Comparison of ENCODE assay signal across 21 cellular contexts in the genomic region with DNA sequence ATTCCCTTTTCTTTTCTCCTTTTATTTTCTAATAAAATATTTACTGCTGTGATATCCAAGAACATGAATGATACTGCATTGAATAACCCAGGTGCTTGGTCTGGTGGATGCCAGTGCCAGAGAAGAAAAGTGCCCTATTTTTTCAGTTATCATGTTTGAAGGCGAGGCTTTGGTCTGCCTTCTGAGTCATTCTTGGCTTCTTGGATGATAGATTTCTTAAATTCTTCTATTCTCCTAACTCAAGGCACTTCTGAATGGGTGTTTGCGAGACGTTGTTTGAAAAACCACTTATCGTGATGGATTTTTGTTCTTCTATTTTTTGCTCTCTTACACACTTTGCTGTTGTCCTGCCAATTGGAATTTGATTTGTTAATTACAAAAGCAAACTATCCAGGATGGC.
DNase-seq lines count a peak whose midpoint lies in the region; ATAC-seq, FAIRE-seq and TF ChIP-seq lines count a peak whose summit lies in the region.
"Had no signal": no experiment of that assay in that cellular context is flagged by ENCODE, and none has a peak within 500 bp of the region (broad histone marks: within the 10 kb centered on the region; RNA-seq: fewer than 3 reads in every experiment).

No MANE protein-coding gene starts in this region.

- no peaks in the 10 kb centered on the region for H3K36me3 Mint-ChIP-seq in astrocyte (ENCODE audit: low read depth, unreplicated experiment)

- peak overlapping the region; percentile 39 for H3K18ac ChIP-seq in mesendoderm (ENCODE audit: low read length)

- no peak overlapping the region for H3K4ac ChIP-seq in mesendoderm (ENCODE audit: low read depth, low read length)

- no peak overlapping the region for H4K8ac ChIP-seq in mesendoderm (ENCODE audit: low read depth, low read length)

- in situ Hi-C loops in HAP-1 (cut with MboI; ENCODE audit: low sequenced_read_pairs) = loop anchor here (25.0 kb wide), 2 partner anchors 517 to 1167 kb away; a partner anchor contains a TSS

- H2AK5ac ChIP-seq in mesendoderm (ENCODE audit: low read length) = no peak overlapping the region

- WGBS in mesendoderm (ENCODE audit: extremely low coverage, insufficient coverage, low lambda C conversion rate) = no CpG with 5 or more reads among the region's 4 CpGs

- H3K36me3 ChIP-seq in astrocyte (ENCODE audit: insufficient read depth, low read length) (no peaks in the 10 kb centered on the region), mesendoderm (ENCODE audit: control insufficient read depth, insufficient read depth, low read length) (no peaks in the 10 kb centered on the region), HAP-1 (replicated peaks) (no peaks in the 10 kb centered on the region)
- H3K36me3 ChIP-seq: BLaER1, SJCRH30 had no signal

- no peak overlapping the region for H2AFZ ChIP-seq in astrocyte (ENCODE audit: low read depth, low read length)

- H3K9me3 ChIP-seq in astrocyte (ENCODE audit: insufficient read depth, low read depth, low read length) = no peaks in the 10 kb centered on the region
- no peaks in the 10 kb centered on the region for H3K9me3 ChIP-seq in HAP-1
- H3K9me3 ChIP-seq: BLaER1, MG63, SJCRH30 had no signal

- H2BK120ac ChIP-seq in mesendoderm (ENCODE audit: low read depth, low read length) = no peak overlapping the region

- no peak overlapping the region for H2BK5ac ChIP-seq in mesendoderm (ENCODE audit: low read length)

- H4K20me1 ChIP-seq in astrocyte (ENCODE audit: insufficient read depth, low read length) = peaks cover 65% of the 10 kb centered on the region

- H3K27ac ChIP-seq in astrocyte (ENCODE audit: low read depth, low read length) (no peak overlapping the region), mesendoderm (ENCODE audit: low read depth, low read length) (no peak overlapping the region)
- H3K27ac ChIP-seq: BLaER1, KMS-11, SJCRH30 had no signal

- no peak for ATAC-seq in HG02623 (IDR thresholded peaks at IDR 0.05; ENCODE audit: unreplicated experiment)
- ATAC-seq: HCT116, HepG2 had no signal

- no peak overlapping the region for H2BK15ac ChIP-seq in mesendoderm (replicated peaks; ENCODE audit: low read depth)

- FAIRE-seq in astrocyte (lab: Jason Lieb, UNC) = no peak
- FAIRE-seq: D721Med, HepG2 had no signal

- H3K27me3 Mint-ChIP-seq in astrocyte (ENCODE audit: low read depth, unreplicated experiment) = no peaks in the 10 kb centered on the region
- H3K27me3 Mint-ChIP-seq: CD8-positive, alpha-beta memory T cell had no signal

- no peak overlapping the region for H3K27ac Mint-ChIP-seq in astrocyte (ENCODE audit: unreplicated experiment)
- H3K27ac Mint-ChIP-seq: CD8-positive, alpha-beta memory T cell had no signal

- H3K4me3 ChIP-seq in astrocyte (ENCODE audit: insufficient read depth, low read depth, low read length) = no peak overlapping the region
- no peak overlapping the region for H3K4me3 ChIP-seq in mesendoderm (ENCODE audit: low read length)
- no peak overlapping the region for H3K4me3 ChIP-seq in HAP-1
- H3K4me3 ChIP-seq: BLaER1, MG63, SJCRH30 had no signal

- DNase-seq in LHCN-M2 (ENCODE audit: low read depth) (peak; percentile 32), astrocyte (ENCODE audit: low read depth) (peak; percentile 52), mesendoderm (no peak), NCI-H1417 (lab: John Stamatoyannopoulos, UW) (no peak), HuH-7.5 (ENCODE audit: low spot score) (no peak), HAP-1 (ENCODE audit: low spot score in 2 of 2) (no peak)
- DNase-seq: CD8-positive, alpha-beta memory T cell; DMS79; MG63; NCI-H1092; NCI-H1694; NCI-H345; NCI-H526 treated with DMSO at 0.1 percent for 48 hours; RPMI8226; SJCRH30 had no signal

- no peak overlapping the region for H4K5ac ChIP-seq in mesendoderm (ENCODE audit: low read length)

- H3K79me2 ChIP-seq in astrocyte (ENCODE audit: insufficient read depth, low read length) (peaks cover 31% of the 10 kb centered on the region), mesendoderm (ENCODE audit: control insufficient read depth, insufficient read depth, low read length) (no peaks in the 10 kb centered on the region)

- H3K4me3 Mint-ChIP-seq in astrocyte (ENCODE audit: unreplicated experiment) = no peak overlapping the region
- H3K4me3 Mint-ChIP-seq: CD8-positive, alpha-beta memory T cell had no signal

- H3K56ac ChIP-seq in mesendoderm (ENCODE audit: low read length) = no peak overlapping the region

- H3K23ac ChIP-seq in mesendoderm (ENCODE audit: low read length) = no peak overlapping the region

- peaks cover 8% of the 10 kb centered on the region for H3K27me3 ChIP-seq in astrocyte (ENCODE audit: insufficient read depth, low read length)
- H3K27me3 ChIP-seq in mesendoderm (ENCODE audit: insufficient read depth, low read length, poor library complexity) = no peaks in the 10 kb centered on the region
- H3K27me3 ChIP-seq in HAP-1 (ENCODE audit: low read depth) = no peaks in the 10 kb centered on the region
- H3K27me3 ChIP-seq: BLaER1, MG63, SJCRH30 had no signal

- H3K4me1 ChIP-seq in astrocyte (ENCODE audit: insufficient read depth, low read length) (peaks cover 54% of the 10 kb centered on the region), mesendoderm (ENCODE audit: control insufficient read depth, low read depth, low read length) (peaks cover 2% of the 10 kb centered on the region), HAP-1 (peaks cover 29% of the 10 kb centered on the region)

- TF ChIP-seq CTCF in astrocyte (IDR thresholded peaks at IDR 0.05; ENCODE audit: insufficient read depth, low read depth, low read length) = no peak

- H3K79me1 ChIP-seq in mesendoderm (ENCODE audit: low read length) = peaks cover 3% of the 10 kb centered on the region

- no peaks in the 10 kb centered on the region for H3K9me3 Mint-ChIP-seq in astrocyte (ENCODE audit: unreplicated experiment)
- H3K9me3 Mint-ChIP-seq: CD8-positive, alpha-beta memory T cell had no signal

- H3K4me2 ChIP-seq in astrocyte (ENCODE audit: low read length) (no peak overlapping the region), mesendoderm (ENCODE audit: low read length) (no peak overlapping the region)
- H3K4me2 ChIP-seq: KMS-11 had no signal

- H3K9ac ChIP-seq in astrocyte (ENCODE audit: low read length) (no peak overlapping the region), mesendoderm (ENCODE audit: low read length) (no peak overlapping the region)
- H3K9ac ChIP-seq: BLaER1, KMS-11 had no signal

- H3K4me1 Mint-ChIP-seq in astrocyte (ENCODE audit: low read depth, unreplicated experiment) = peaks cover 26% of the 10 kb centered on the region

Comparison
In these comparisons a context has a peak if more than half of its experiments do, and no peak if none do; other contexts are left out.
1. DNase-seq: peak in LHCN-M2 (single experiment) and astrocyte (single experiment); none in mesendoderm (single experiment), NCI-H1417 (0 of 3), HuH-7.5 (single experiment) and HAP-1 (0 of 2).